In the genomic region with DNA sequence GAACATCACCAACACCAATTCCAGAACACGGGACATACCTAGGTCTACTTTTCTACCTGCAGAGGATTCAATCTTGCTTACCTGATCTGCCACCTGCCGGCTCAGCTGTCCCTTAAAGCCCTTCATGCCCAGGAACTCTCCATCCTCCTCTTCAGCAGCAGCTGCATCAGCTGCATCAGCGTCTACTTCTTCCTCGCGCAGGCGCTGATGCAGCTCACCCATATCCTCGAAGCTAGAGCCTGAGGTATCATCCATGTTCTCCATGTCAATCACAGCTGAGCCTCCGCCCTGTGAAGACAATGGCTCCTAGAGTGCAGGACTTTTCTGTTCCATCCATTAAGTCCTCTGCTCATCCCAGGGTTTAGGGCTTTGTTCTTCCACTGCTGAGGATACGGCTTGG, we compare ENCODE assay signal across 9 cellular contexts. TPM values are rescaled to one million over a fixed set of nuclear protein-coding genes. Genes with fewer than 3 reads are reported as not detected.
DNase-seq lines count a peak whose midpoint lies in the region; ATAC-seq and TF ChIP-seq lines count a peak whose summit lies in the region.
"Had no signal": no experiment of that assay in that cellular context is flagged by ENCODE, and none has a peak within 500 bp of the region (broad histone marks: within the 10 kb centered on the region; RNA-seq: fewer than 3 reads in every experiment).

No MANE protein-coding gene starts in this region.

- H3K36me3 Mint-ChIP-seq in H9 (ENCODE audit: insufficient read depth in 1 of 3, low read depth in 3 of 3), result peaks cover 37 to 50% (median 47%) of the 10 kb centered on the region in 3 experiments

- H4K20me1 ChIP-seq in H9 (ENCODE audit: control insufficient read depth, insufficient read depth, insufficient read length), result no peaks in the 10 kb centered on the region

- H3K4me3 ChIP-seq in SK-N-MC, result peak overlapping the region; percentile 99
- H3K4me3 ChIP-seq in iPS-15b (ENCODE audit: low read depth, low read length), result peak overlapping the region; percentile 99
- peak overlapping the region; percentile 75 to 98 (median 94) for H3K4me3 ChIP-seq in stomach

- peak overlapping the region; percentile 98 for H3K4me2 ChIP-seq in H9 (ENCODE audit: insufficient read depth, insufficient read length, low read length)

- no peak overlapping the region for H3K4me3 Mint-ChIP-seq in H9
- H3K4me3 Mint-ChIP-seq: nephron had no signal

- no peak for TF ChIP-seq CTCF in H9 (conservative IDR thresholded peaks at IDR 0.05)
- TF ChIP-seq CTCF in stomach (IDR thresholded peaks at IDR 0.05), result no peak

- H3K27me3 ChIP-seq in H9 (ENCODE audit: insufficient read depth, low read length) (no peaks in the 10 kb centered on the region), iPS-15b (ENCODE audit: control insufficient read depth, insufficient read depth, low read length) (no peaks in the 10 kb centered on the region), stomach (no peaks in the 10 kb centered on the region)

- no peak for DNase-seq in H9
- DNase-seq in SK-N-MC (ENCODE audit: low read depth, low spot score), result no peak
- DNase-seq in stomach, result no peak
- DNase-seq in left lobe of liver (ENCODE audit: low spot score), result no peak
- DNase-seq in activated naive CD4-positive, alpha-beta T cell (lab: John Stamatoyannopoulos, UW), result no peak
- no peak for DNase-seq in NCI-H2171 (lab: John Stamatoyannopoulos, UW)
- DNase-seq in cerebellar nuclear complex (lab: John Stamatoyannopoulos, UW), result no peak

- H3K14ac ChIP-seq in H9 (ENCODE audit: insufficient read depth, low read length), result no peak overlapping the region

- H2BK12ac ChIP-seq in H9 (ENCODE audit: insufficient read length, low read depth, low read length), result no peak overlapping the region

- H3K4me1 Mint-ChIP-seq in H9, result peaks cover 24 to 30% of the 10 kb centered on the region in 2 experiments

- H4K5ac ChIP-seq in H9 (ENCODE audit: insufficient read length, low read depth, low read length), result no peak overlapping the region

- H2AFZ ChIP-seq in H9 (ENCODE audit: low read length), result no peak overlapping the region

- no peak overlapping the region for H4K8ac ChIP-seq in H9 (replicated peaks; ENCODE audit: insufficient read length, low read depth, low read length)

- peak overlapping the region in 1 of 3 experiments; percentile 65; a peak in 1 of 7 replicates for H3K27ac Mint-ChIP-seq in H9

- H3K56ac ChIP-seq in H9 (ENCODE audit: insufficient read length, low read depth, low read length), result no peak overlapping the region

- TF ChIP-seq POLR2A in stomach (IDR thresholded peaks at IDR 0.05), result no peak

- no peak overlapping the region for H2BK5ac ChIP-seq in H9 (ENCODE audit: insufficient read length, low read length)

- H3K23ac ChIP-seq in H9 (ENCODE audit: insufficient read length, low read depth, low read length), result no peak overlapping the region

- H3K9me3 Mint-ChIP-seq in H9, result no peaks in the 10 kb centered on the region
- H3K9me3 Mint-ChIP-seq: nephron had no signal

- H4K91ac ChIP-seq in H9 (ENCODE audit: insufficient read length, low read depth, low read length), result no peak overlapping the region

- H3K23me2 ChIP-seq in H9 (ENCODE audit: insufficient read length, low read depth, low read length, poor library complexity, severe bottlenecking), result peaks cover 9% of the 10 kb centered on the region

- H3K79me1 ChIP-seq in H9 (ENCODE audit: insufficient read depth, low read depth, low read length, poor library complexity, severe bottlenecking), result peaks cover 13% of the 10 kb centered on the region

- no peak for ATAC-seq in left lobe of liver

- H3K9me3 ChIP-seq in H9 (ENCODE audit: control insufficient read depth, low read depth, low read length) (no peaks in the 10 kb centered on the region), SK-N-MC (ENCODE audit: low read depth, low read length) (no peaks in the 10 kb centered on the region), iPS-15b (ENCODE audit: control insufficient read depth, insufficient read depth, low read length) (no peaks in the 10 kb centered on the region), stomach (no peaks in the 10 kb centered on the region)

- peaks cover 57% of the 10 kb centered on the region for H3K36me3 ChIP-seq in SK-N-MC (ENCODE audit: insufficient read depth, low read length)
- H3K36me3 ChIP-seq in iPS-15b (ENCODE audit: control insufficient read depth, insufficient read depth, low read length), result peaks cover 46% of the 10 kb centered on the region
- peaks cover 50 to 70% (median 65%) of the 10 kb centered on the region in 4 donors for H3K36me3 ChIP-seq in stomach

- TF ChIP-seq EP300 in stomach (IDR thresholded peaks at IDR 0.05), result no peak

- H3T11ph ChIP-seq in H9 (ENCODE audit: low read length), result no peak overlapping the region

- no peaks in the 10 kb centered on the region for H3K4me1 ChIP-seq in H9 (ENCODE audit: insufficient read depth, low read length)
- H3K4me1 ChIP-seq in iPS-15b (ENCODE audit: control insufficient read depth, insufficient read depth, low read length), result peaks cover 9% of the 10 kb centered on the region
- peaks cover 33 to 63% (median 53%) of the 10 kb centered on the region in 4 donors for H3K4me1 ChIP-seq in stomach

- peaks cover 17% of the 10 kb centered on the region; the same call in 1 of the 2 replicates for H3K79me2 ChIP-seq in H9 (ENCODE audit: insufficient read depth, low read length)

- no peak overlapping the region for H2BK15ac ChIP-seq in H9 (ENCODE audit: low read depth, low read length)

- no peak overlapping the region for H2BK20ac ChIP-seq in H9 (ENCODE audit: low read depth, low read length, poor library complexity, severe bottlenecking)

- no peak overlapping the region for H3K18ac ChIP-seq in H9 (ENCODE audit: insufficient read length, low read depth, low read length)

- H3K9ac ChIP-seq in H9 (ENCODE audit: extremely low read depth, insufficient read length, low read length) (peak overlapping the region; percentile 80), SK-N-MC (ENCODE audit: insufficient read length) (peak overlapping the region; percentile 96), iPS-15b (ENCODE audit: low read depth, low read length) (peak overlapping the region; percentile 93)

- no peak overlapping the region for H3K4ac ChIP-seq in H9 (ENCODE audit: low read depth, low read length)

- no peak overlapping the region for H2BK120ac ChIP-seq in H9 (ENCODE audit: low read depth, low read length, poor library complexity, severe bottlenecking)

- WGBS in H9 (ENCODE audit: extremely low coverage, insufficient read length, low lambda C conversion rate), result no CpG with 5 or more reads among the region's 9 CpGs
- 43 to 64% (median 59%) methylated on average over 9 of the region's 9 CpGs for WGBS in stomach, 5 donors

- no peaks in the 10 kb centered on the region for H3K27me3 Mint-ChIP-seq in H9 (ENCODE audit: low read depth)

- H3K27ac ChIP-seq in H9 (ENCODE audit: insufficient read length, low read depth, low read length) (no peak overlapping the region), SK-N-MC (no peak overlapping the region), stomach (peak overlapping the region in 4 of 5 donors; percentile 86 to 93 (median 88))

- no peak overlapping the region for H2AK5ac ChIP-seq in H9 (ENCODE audit: insufficient read length, low read length)

- intact Hi-C loops in stomach (cut with DNase I; ENCODE audit: low total_unique reads), result no loop called here

RNA-seq across cellular contexts. Expression of a gene that starts 0.9 kb away (rescaled TPM):
- total RNA-seq in H9 (2021) (80.7 and 84.5 TPM in 2 replicates), stomach (100 to 1,000 TPM in 1 of 5 donors, 10 to 100 TPM in 4; 18.7 to 107 (median 62.0) TPM), left lobe of liver (67.9 TPM)
- 10 to 100 TPM; 49.3 to 77.4 (median 53.2) TPM for polyA plus RNA-seq in stomach

RNA-seq across cellular contexts. Expression of a gene that starts 1.1 kb away (rescaled TPM):
- 75.8 and 76.6 TPM in 2 replicates for total RNA-seq in H9 (2021)
- total RNA-seq in stomach, result 10 to 100 TPM; 16.9 to 31.6 (median 26.8) TPM
- polyA plus RNA-seq in stomach, result 10 to 100 TPM; 14.7 to 36.2 (median 23.3) TPM
- 13.3 TPM for total RNA-seq in left lobe of liver

RNA-seq across cellular contexts. Expression of a gene that starts 5.7 kb away (rescaled TPM):
- total RNA-seq in H9 (2021) (0.26 and 0.55 TPM in 2 replicates), stomach (1 to 10 TPM in 1 of 5 donors, under 1 TPM in 1, not detected in 3; 0.55 to 1.0 TPM), left lobe of liver (0.40 TPM)
- under 1 TPM; 0.30 to 0.31 (median 0.31) TPM for polyA plus RNA-seq in stomach

RNA-seq across cellular contexts. Expression of a gene that starts 38.4 kb away (rescaled TPM):
- total RNA-seq in H9 (2021) (45.1 and 49.2 TPM in 2 replicates), stomach (100 to 1,000 TPM in 1 of 5 donors, 10 to 100 TPM in 2, 1 to 10 TPM in 2; 8.4 to 182 (median 15.2) TPM), left lobe of liver (14.0 TPM)
- 10 to 100 TPM; 10.8 to 17.5 (median 13.1) TPM for polyA plus RNA-seq in stomach

Comparison
In these comparisons a context has a peak if more than half of its experiments do, and no peak if none do; other contexts are left out.
1. H3K27ac ChIP-seq: peak in stomach (4 of 5); none in H9 (single experiment) and SK-N-MC (single experiment).
2. Peak in every context shown above with its lines, with median percentiles within 50 percentile points of each other: H3K9ac ChIP-seq and H3K4me3 ChIP-seq.